21 cellular contexts compared by ENCODE assay signal in the genomic region with DNA sequence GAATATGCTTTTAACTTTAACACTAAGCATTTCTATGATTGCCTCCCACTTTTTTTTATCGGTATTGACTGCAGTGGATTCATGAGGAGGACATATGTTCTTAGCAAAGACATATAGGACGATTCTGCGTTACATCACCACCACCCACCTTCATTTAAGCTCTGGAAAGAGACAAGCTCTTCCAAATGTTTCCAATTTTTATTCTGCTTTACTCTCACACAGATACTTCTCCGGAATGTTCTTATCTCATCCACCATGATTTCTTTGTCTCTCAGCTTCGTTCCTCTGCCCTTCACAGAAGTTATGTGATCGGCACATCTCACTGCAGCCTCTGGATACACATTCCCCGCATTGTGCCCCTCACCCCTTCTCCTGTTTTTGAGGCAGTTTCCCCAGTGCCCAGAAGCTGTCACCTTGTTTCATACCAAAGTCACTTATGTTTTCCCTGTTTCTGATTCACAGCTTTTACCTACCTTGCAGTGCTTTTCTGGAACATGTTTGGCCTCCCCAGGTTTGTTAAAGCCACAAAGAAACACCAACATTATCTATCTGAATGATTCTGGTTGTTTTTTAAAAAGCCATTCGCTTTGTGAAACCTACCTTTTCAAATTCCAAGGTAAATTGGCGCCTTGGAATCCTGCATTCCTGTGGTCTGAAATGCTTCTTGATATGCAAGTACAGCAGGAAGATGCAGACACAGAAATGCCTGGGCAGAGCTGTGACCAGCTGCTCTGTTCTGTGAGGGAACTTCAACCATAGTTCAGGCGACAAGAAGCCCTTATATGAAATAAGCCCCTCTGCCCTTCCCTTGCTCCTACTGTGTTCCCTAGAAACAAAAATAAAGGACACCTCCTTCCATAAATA.
A peak's percentile ranks its signal among the peaks of the same experiment; 100 is the strongest.
DNase-seq lines count a peak whose midpoint lies in the region; ATAC-seq and TF ChIP-seq lines count a peak whose summit lies in the region.
"Had no signal": no experiment of that assay in that cellular context is flagged by ENCODE, and none has a peak within 500 bp of the region (broad histone marks: within the 10 kb centered on the region; RNA-seq: fewer than 3 reads in every experiment).

No MANE protein-coding gene starts in this region.

- H3K27ac Mint-ChIP-seq in GM23338 (peak overlapping the region; percentile 72), endodermal cell (peak overlapping the region; percentile 15)
- H3K27ac Mint-ChIP-seq: activated CD8-positive, alpha-beta T cell treated with anti-CD3 and anti-CD28 coated beads for 36 hours; nephron had no signal

- H3K27me3 Mint-ChIP-seq in GM23338 (ENCODE audit: insufficient read depth, low read depth, poor library complexity) = no peaks in the 10 kb centered on the region
- H3K27me3 Mint-ChIP-seq in endodermal cell (ENCODE audit: insufficient read depth) = no peaks in the 10 kb centered on the region

- no peaks in the 10 kb centered on the region for H3F3A ChIP-seq in GM23338 (replicated peaks; ENCODE audit: low read depth)

- H3K9ac ChIP-seq in OCI-LY3 (ENCODE audit: low read length) = no peak overlapping the region
- H3K9ac ChIP-seq in endodermal cell (ENCODE audit: extremely low read depth, low read length, poor library complexity, severe bottlenecking) = no peak overlapping the region
- no peak overlapping the region for H3K9ac ChIP-seq in mesendoderm (ENCODE audit: low read length)
- H3K9ac ChIP-seq in colonic mucosa (ENCODE audit: low read depth in 2 of 2, low read length in 2 of 2) = no peak overlapping the region
- H3K9ac ChIP-seq: BLaER1 treated with 17β-estradiol and CSF1 and Interleukin-3, amounts not matched to agents 10 nM and 100 nM had no signal

- peak; percentile 73 for DNase-seq in GM23338 (ENCODE audit: low spot score)
- peak; percentile 70 for DNase-seq in endodermal cell
- DNase-seq in mesendoderm = peak; percentile 85
- no peak for DNase-seq in NCI-H748 treated with DMSO at 0.1 percent for 48 hours (lab: John Stamatoyannopoulos, UW)
- DNase-seq in gastrocnemius medialis = no peak
- no peak for DNase-seq in colonic mucosa
- DNase-seq: activated CD4-positive, CD25-positive, alpha-beta regulatory T cell; activated CD8-positive, alpha-beta T cell treated with anti-CD3 and anti-CD28 coated beads for 36 hours; activated naive CD4-positive, alpha-beta T cell treated with Interleukin-2 at 50 U/mL for 16 hours; activated T-cell treated with anti-CD3 and anti-CD28 coated beads, Interleukin-2, amount 50 U/mL, for 1 hour; effector memory CD4-positive, alpha-beta T cell; head of caudate nucleus; stimulated activated CD4-positive, alpha-beta T cell treated with anti-CD3 and anti-CD28 coated beads, Interleukin-4, amount 100 ng/mL, for 1 hour had no signal

- H4K20me1 ChIP-seq in GM23338 (replicated peaks; ENCODE audit: insufficient read depth) (no peaks in the 10 kb centered on the region), OCI-LY3 (ENCODE audit: insufficient read depth, low read length) (no peaks in the 10 kb centered on the region)
- H4K20me1 ChIP-seq: BLaER1 treated with 17β-estradiol and CSF1 and Interleukin-3, amounts not matched to agents 10 nM and 100 nM had no signal

- H3K36me3 Mint-ChIP-seq in GM23338 (ENCODE audit: low read depth) = no peaks in the 10 kb centered on the region
- H3K36me3 Mint-ChIP-seq in endodermal cell (ENCODE audit: low read depth) = no peaks in the 10 kb centered on the region

- TF ChIP-seq POLR2A in gastrocnemius medialis (IDR thresholded peaks at IDR 0.05) = no peak

- H3K56ac ChIP-seq in mesendoderm (ENCODE audit: low read length) = peak overlapping the region; percentile 3

- intact Hi-C loops in gastrocnemius medialis (cut with DNase I; ENCODE audit: low total_unique reads) (no loop called here), colonic mucosa (cut with DNase I) (no loop called here)

- no peak for TF ChIP-seq CTCF in GM23338 (conservative IDR thresholded peaks at IDR 0.05; ENCODE audit: low read depth in 2 of 2)
- no peak for TF ChIP-seq CTCF in OCI-LY3 (IDR thresholded peaks at IDR 0.05; ENCODE audit: low read depth, low read length)
- TF ChIP-seq CTCF in endodermal cell (conservative IDR thresholded peaks at IDR 0.05) = no peak
- TF ChIP-seq CTCF in gastrocnemius medialis (IDR thresholded peaks at IDR 0.05 in 4 of 5, conservative IDR thresholded peaks at IDR 0.05 in 1 of 5) = no peak
- TF ChIP-seq CTCF in colonic mucosa (IDR thresholded peaks at IDR 0.05) = no peak

- H3K27ac ChIP-seq in GM23338 (ENCODE audit: low read depth) = peak overlapping the region; percentile 81
- H3K27ac ChIP-seq in OCI-LY3 (ENCODE audit: low read length) = no peak overlapping the region
- H3K27ac ChIP-seq in endodermal cell (ENCODE audit: low read depth, low read length) = no peak overlapping the region
- peak overlapping the region; percentile 30 for H3K27ac ChIP-seq in mesendoderm (ENCODE audit: low read depth, low read length)
- H3K27ac ChIP-seq in gastrocnemius medialis = no peak overlapping the region
- H3K27ac ChIP-seq in colonic mucosa = no peak overlapping the region
- H3K27ac ChIP-seq: A549; BLaER1 treated with 17β-estradiol and CSF1 and Interleukin-3, amounts not matched to agents 10 nM and 100 nM; SJSA1; skin epidermis had no signal

- no peaks in the 10 kb centered on the region for H3K79me2 ChIP-seq in GM23338 (replicated peaks; ENCODE audit: insufficient read depth)
- H3K79me2 ChIP-seq in OCI-LY3 (ENCODE audit: low read length) = no peaks in the 10 kb centered on the region
- H3K79me2 ChIP-seq in mesendoderm (ENCODE audit: control insufficient read depth, insufficient read depth, low read length) = no peaks in the 10 kb centered on the region

- H3K4ac ChIP-seq in mesendoderm (ENCODE audit: low read depth, low read length) = no peak overlapping the region

- peak overlapping the region; percentile 50 for H3K4me2 ChIP-seq in GM23338
- peak overlapping the region; percentile 87 for H3K4me2 ChIP-seq in OCI-LY3 (ENCODE audit: low read length)
- no peak overlapping the region for H3K4me2 ChIP-seq in mesendoderm (ENCODE audit: low read length)
- H3K4me2 ChIP-seq: A549 had no signal

- in situ Hi-C loops in gastrocnemius medialis (cut with MboI; ENCODE audit: low sequenced_read_pairs in 4 of 4) = no loop called here

- peak overlapping the region; percentile 39 for H4K8ac ChIP-seq in mesendoderm (ENCODE audit: low read depth, low read length)

- H3K4me3 Mint-ChIP-seq in GM23338 = no peak overlapping the region; the same call in 2 of the 3 replicates
- H3K4me3 Mint-ChIP-seq in endodermal cell = no peak overlapping the region
- H3K4me3 Mint-ChIP-seq: activated CD8-positive, alpha-beta T cell treated with anti-CD3 and anti-CD28 coated beads for 36 hours; nephron had no signal

- WGBS in endodermal cell (ENCODE audit: insufficient coverage in 1 of 2, insufficient read length in 1 of 2), 2 experiments = 81 to 86% methylated on average over 10 of the region's 10 CpGs
- WGBS in mesendoderm (ENCODE audit: extremely low coverage, insufficient coverage, low lambda C conversion rate) = no CpG with 5 or more reads among the region's 10 CpGs

- H3K9me3 ChIP-seq in OCI-LY3 (ENCODE audit: insufficient read depth, low read length) = no peaks in the 10 kb centered on the region
- no peaks in the 10 kb centered on the region for H3K9me3 ChIP-seq in endodermal cell (ENCODE audit: control insufficient read depth, low read length)
- H3K9me3 ChIP-seq in gastrocnemius medialis = no peaks in the 10 kb centered on the region
- H3K9me3 ChIP-seq in colonic mucosa = no peaks in the 10 kb centered on the region
- H3K9me3 ChIP-seq: A549; BLaER1 treated with 17β-estradiol and CSF1 and Interleukin-3, amounts not matched to agents 10 nM and 100 nM; SJSA1 had no signal

- no peak overlapping the region for H2AK5ac ChIP-seq in mesendoderm (ENCODE audit: low read length)

- H2BK120ac ChIP-seq in mesendoderm (ENCODE audit: low read depth, low read length) = no peak overlapping the region

- no peaks in the 10 kb centered on the region for H3K36me3 ChIP-seq in GM23338 (ENCODE audit: insufficient read depth)
- no peaks in the 10 kb centered on the region for H3K36me3 ChIP-seq in OCI-LY3 (replicated peaks; ENCODE audit: low read depth, low read length)
- H3K36me3 ChIP-seq in endodermal cell (ENCODE audit: control insufficient read depth, insufficient read depth, low read length) = no peaks in the 10 kb centered on the region
- no peaks in the 10 kb centered on the region for H3K36me3 ChIP-seq in mesendoderm (ENCODE audit: control insufficient read depth, insufficient read depth, low read length)
- no peaks in the 10 kb centered on the region for H3K36me3 ChIP-seq in gastrocnemius medialis
- no peaks in the 10 kb centered on the region for H3K36me3 ChIP-seq in colonic mucosa
- H3K36me3 ChIP-seq: BLaER1 treated with 17β-estradiol and CSF1 and Interleukin-3, amounts not matched to agents 10 nM and 100 nM; SJSA1 had no signal

- H3K79me1 ChIP-seq in mesendoderm (ENCODE audit: low read length) = no peaks in the 10 kb centered on the region

- H3K27me3 ChIP-seq in GM23338 (ENCODE audit: insufficient read depth) (no peaks in the 10 kb centered on the region), OCI-LY3 (ENCODE audit: low read depth, low read length) (no peaks in the 10 kb centered on the region; the same call in 1 of the 2 replicates), endodermal cell (ENCODE audit: control insufficient read depth, insufficient read depth, low read length, poor library complexity, severe bottlenecking) (no peaks in the 10 kb centered on the region), mesendoderm (ENCODE audit: insufficient read depth, low read length, poor library complexity) (no peaks in the 10 kb centered on the region), gastrocnemius medialis (no peaks in the 10 kb centered on the region), colonic mucosa (no peaks in the 10 kb centered on the region)
- H3K27me3 ChIP-seq: BLaER1 treated with 17β-estradiol and CSF1 and Interleukin-3, amounts not matched to agents 10 nM and 100 nM; SJSA1 had no signal

- peaks cover 11% of the 10 kb centered on the region for H3K9me2 ChIP-seq in GM23338 (ENCODE audit: insufficient read depth)

- H3K23ac ChIP-seq in mesendoderm (ENCODE audit: low read length) = no peak overlapping the region

- H2BK15ac ChIP-seq in mesendoderm (replicated peaks; ENCODE audit: low read depth) = peak overlapping the region; percentile 25

- H3K4me3 ChIP-seq in GM23338 = no peak overlapping the region
- H3K4me3 ChIP-seq in OCI-LY3 (ENCODE audit: low read length) = no peak overlapping the region
- no peak overlapping the region for H3K4me3 ChIP-seq in endodermal cell (ENCODE audit: low read length)
- H3K4me3 ChIP-seq in mesendoderm (ENCODE audit: low read length) = no peak overlapping the region
- no peak overlapping the region for H3K4me3 ChIP-seq in gastrocnemius medialis
- no peak overlapping the region for H3K4me3 ChIP-seq in colonic mucosa
- H3K4me3 ChIP-seq: A549; BLaER1 treated with 17β-estradiol and CSF1 and Interleukin-3, amounts not matched to agents 10 nM and 100 nM; GM12878; SJSA1; skin epidermis had no signal

- H3K4me1 ChIP-seq in GM23338 (ENCODE audit: insufficient read depth) = peaks cover 32% of the 10 kb centered on the region
- H3K4me1 ChIP-seq in OCI-LY3 (ENCODE audit: low read length) = peaks cover 15% of the 10 kb centered on the region
- H3K4me1 ChIP-seq in endodermal cell (ENCODE audit: control insufficient read depth, insufficient read depth, low read length) = no peaks in the 10 kb centered on the region
- H3K4me1 ChIP-seq in mesendoderm (ENCODE audit: control insufficient read depth, low read depth, low read length) = no peaks in the 10 kb centered on the region
- no peaks in the 10 kb centered on the region for H3K4me1 ChIP-seq in gastrocnemius medialis
- no peaks in the 10 kb centered on the region for H3K4me1 ChIP-seq in colonic mucosa
- H3K4me1 ChIP-seq: A549, SJSA1 had no signal

- H3K4me1 Mint-ChIP-seq in GM23338 (peaks cover 34% of the 10 kb centered on the region), endodermal cell (peaks cover 13% of the 10 kb centered on the region)

- no peak overlapping the region for H2BK5ac ChIP-seq in mesendoderm (ENCODE audit: low read length)

- peak overlapping the region; percentile 79 for H3K18ac ChIP-seq in mesendoderm (ENCODE audit: low read length)

- 0 out of 2 replicates have a peak overlapping the region, but pooled peaks have one; percentile 0 for H2AFZ ChIP-seq in GM23338
- no peak overlapping the region for H2AFZ ChIP-seq in OCI-LY3 (ENCODE audit: low read depth, low read length)

- ATAC-seq in GM23338 (peak; percentile 89), gastrocnemius medialis (no peak), GM19397 (IDR thresholded peaks at IDR 0.05; ENCODE audit: unreplicated experiment) (no peak)
- ATAC-seq: A549; activated CD8-positive, alpha-beta T cell treated with anti-CD3 and anti-CD28 coated beads for 36 hours had no signal

- H3K9me3 Mint-ChIP-seq in GM23338 = no peaks in the 10 kb centered on the region
- no peaks in the 10 kb centered on the region for H3K9me3 Mint-ChIP-seq in endodermal cell
- H3K9me3 Mint-ChIP-seq: nephron had no signal

- H4K5ac ChIP-seq in mesendoderm (ENCODE audit: low read length) = no peak overlapping the region

Comparison
In these comparisons a context has a peak if more than half of its experiments do, and no peak if none do; other contexts are left out.
1. DNase-seq: peak in GM23338 (single experiment), endodermal cell (single experiment) and mesendoderm (single experiment); none in NCI-H748 treated with DMSO at 0.1 percent for 48 hours (single experiment), gastrocnemius medialis (0 of 2) and colonic mucosa (single experiment).
2. H3K27ac ChIP-seq: peak in GM23338 (single experiment) and mesendoderm (single experiment); none in OCI-LY3 (single experiment), endodermal cell (single experiment), gastrocnemius medialis (0 of 4) and colonic mucosa (single experiment).